8 cellular contexts compared by ENCODE assay signal in the genomic region with DNA sequence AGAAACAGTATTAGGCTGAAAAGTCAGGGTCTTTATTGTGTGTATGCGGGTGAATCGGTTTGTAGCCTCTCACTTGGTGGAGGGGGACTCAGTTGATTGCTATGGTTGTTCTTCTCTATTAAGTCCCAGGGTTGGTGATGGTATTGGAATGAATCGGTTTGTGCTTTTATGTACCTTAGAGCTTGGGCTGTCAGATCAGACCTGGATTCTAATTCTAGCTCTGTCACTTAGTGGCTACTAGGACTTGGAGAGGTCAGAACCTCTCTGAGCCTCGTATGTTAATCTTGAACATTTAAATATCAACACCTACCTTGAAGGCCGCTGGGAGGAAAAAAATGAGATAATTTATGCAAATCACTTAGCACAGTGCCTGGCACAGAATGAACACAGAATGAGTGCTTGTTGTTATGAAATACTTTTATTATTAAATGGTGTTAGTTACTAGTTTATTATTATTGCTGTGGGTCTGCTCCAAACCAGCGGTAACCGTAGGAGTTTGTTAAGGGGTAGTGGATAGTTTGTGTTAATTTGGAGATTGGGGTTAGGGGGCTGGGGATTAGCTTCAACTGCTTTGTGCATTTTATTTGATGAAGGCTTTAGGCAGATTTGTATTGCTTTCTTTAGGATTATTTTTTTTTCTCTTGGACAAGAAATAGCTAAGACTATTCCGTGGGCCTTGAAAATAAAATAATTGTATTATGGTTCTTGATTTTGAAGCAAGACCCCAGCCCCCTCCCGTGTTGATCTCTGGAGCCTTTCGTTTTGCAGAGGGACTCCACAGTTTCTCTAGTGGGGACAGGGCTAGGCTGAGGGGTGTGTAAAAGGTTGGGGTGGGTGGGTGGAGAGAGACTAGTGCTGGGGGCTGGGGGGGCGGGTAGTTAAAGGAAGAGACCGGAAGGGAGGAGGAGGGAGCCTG. TPM values are rescaled to one million over a fixed set of nuclear protein-coding genes. Genes with fewer than 3 reads are reported as not detected.
DNase-seq lines count a peak whose midpoint lies in the region; ATAC-seq, FAIRE-seq and TF ChIP-seq lines count a peak whose summit lies in the region.

No MANE protein-coding gene starts in this region.

- H2BK20ac ChIP-seq in H1 (ENCODE audit: low read length): 0 out of 2 replicates have a peak overlapping the region, but pooled peaks have one; percentile 34

- peak overlapping the region; percentile 85 for H3K4me2 ChIP-seq in PC-3 (ENCODE audit: low read length)
- H3K4me2 ChIP-seq in H1 (ENCODE audit: insufficient read depth in 1 of 2, low read depth in 2 of 2, low read length in 2 of 2): peak overlapping the region; percentile 84 to 93
- peak overlapping the region; percentile 98 for H3K4me2 ChIP-seq in parathyroid adenoma (ENCODE audit: low read length)

- H3K36me3 ChIP-seq in PC-3 (ENCODE audit: low read depth, low read length) (no peaks in the 10 kb centered on the region), H1 (ENCODE audit: control insufficient read depth in 2 of 4, insufficient read depth in 4 of 4, low read length in 3 of 4) (no peaks in the 10 kb centered on the region), parathyroid adenoma (ENCODE audit: control insufficient read depth, insufficient read depth, low read length) (no peaks in the 10 kb centered on the region)

- H3K9me2 ChIP-seq in PC-3 (replicated peaks; ENCODE audit: low read length): no peaks in the 10 kb centered on the region

- CTCF ChIA-PET in PC-3 (lab: Charles Lee): no interaction called here
- CTCF ChIA-PET in H1 (lab: Charles Lee; ENCODE audit: partially characterized antibody): interaction anchor here (0.6 to 5.9 kb wide), 10 partner anchors 8 to 282 kb away, joined by 3 to 44 read pairs (median 6); partner anchors contain the start of gene WRAP53

- TF ChIP-seq RAD21 in H1 (IDR thresholded peaks at IDR 0.05 in 1 of 2, conservative IDR thresholded peaks at IDR 0.05 in 1 of 2; ENCODE audit: low read depth in 2 of 2, low read length in 2 of 2): no peak

- H4K91ac ChIP-seq in H1 (replicated peaks; ENCODE audit: insufficient read length, low read length): no peak overlapping the region

- H3K18ac ChIP-seq in H1 (ENCODE audit: extremely low read depth, low read length): no peak overlapping the region

- H3F3A ChIP-seq in PC-3 (ENCODE audit: low read length, unreplicated experiment): no peaks in the 10 kb centered on the region

- peak overlapping the region; percentile 11; the same call in 1 of the 2 replicates for H2BK5ac ChIP-seq in H1 (ENCODE audit: low read depth, low read length)

- TF ChIP-seq CTCF in PC-3 (conservative IDR thresholded peaks at IDR 0.05; ENCODE audit: low read depth, low read length) (no peak), H1 (IDR thresholded peaks at IDR 0.05; ENCODE audit: control extremely low read depth in 1 of 3, insufficient read depth in 1 of 3, low read depth in 1 of 3, low read length in 3 of 3) (no peak), parathyroid adenoma (IDR thresholded peaks at IDR 0.05) (no peak)

- no TSS peak for BruUV-seq in PC-3 (replicated peaks; lab: Mats Ljungman, UMichigan)

- no peaks in the 10 kb centered on the region for H3K79me1 ChIP-seq in H1 (ENCODE audit: low read depth, low read length)

- POLR2A ChIA-PET in PC-3 (lab: Charles Lee; ENCODE audit: unreplicated experiment): no interaction called here
- POLR2A ChIA-PET in H1 (lab: Charles Lee; ENCODE audit: partially characterized antibody): interaction anchor here (0.6 to 5.2 kb wide), 16 partner anchors 7 to 498 kb away, joined by 3 to 34 read pairs (median 4); partner anchors contain the start of genes DNAH2, MPDU1, NAA38 and TMEM88

- H4K20me1 ChIP-seq in PC-3 (ENCODE audit: low read length): no peaks in the 10 kb centered on the region
- H4K20me1 ChIP-seq in H1 (replicated peaks in 1 of 2; ENCODE audit: control insufficient read depth in 1 of 2, insufficient read depth in 2 of 2, low read length in 2 of 2): peaks cover 3 to 31% of the 10 kb centered on the region in 2 experiments

- ATAC-seq in PC-3: no peak
- ATAC-seq in GM18870 (IDR thresholded peaks at IDR 0.05; ENCODE audit: unreplicated experiment): no peak
- no peak for ATAC-seq in HG03108 (IDR thresholded peaks at IDR 0.05; ENCODE audit: unreplicated experiment)

- intact Hi-C loops in PC-3 (cut with micrococcal nuclease): no loop called here

- H3K4me3 ChIP-seq in PC-3 (ENCODE audit: low read length) (peak overlapping the region; percentile 83), H1 (ENCODE audit: extremely low read depth in 1 of 4, insufficient read depth in 2 of 4, low read depth in 3 of 4, low read length in 4 of 4) (peak overlapping the region; percentile 21 to 77 (median 34); a peak in 7 of 8 replicates), parathyroid adenoma (ENCODE audit: low read depth, low read length) (peak overlapping the region; percentile 96)

- H3K9ac ChIP-seq in PC-3 (ENCODE audit: low read length): peak overlapping the region; percentile 75; the same call in 1 of the 2 replicates
- no peak overlapping the region; a peak in 1 of 7 replicates for H3K9ac ChIP-seq in H1 (replicated peaks in 1 of 4; ENCODE audit: extremely low read depth in 1 of 4, low read depth in 3 of 4, low read length in 3 of 4)
- no peak overlapping the region for H3K9ac ChIP-seq in parathyroid adenoma

- H2AK5ac ChIP-seq in H1 (ENCODE audit: low read depth, low read length): no peak overlapping the region

- no peaks in the 10 kb centered on the region for H3K27me3 ChIP-seq in PC-3 (ENCODE audit: low read length)
- peaks cover 21 to 50% (median 47%) of the 10 kb centered on the region in 4 experiments for H3K27me3 ChIP-seq in H1 (replicated peaks in 1 of 4; ENCODE audit: control insufficient read depth in 3 of 4, extremely low read depth in 1 of 4, insufficient read depth in 3 of 4, low read length in 3 of 4)
- no peaks in the 10 kb centered on the region for H3K27me3 ChIP-seq in parathyroid adenoma (ENCODE audit: control insufficient read depth, insufficient read depth, low read length)

- H3K4ac ChIP-seq in H1 (replicated peaks; ENCODE audit: insufficient read length, low read depth, low read length): no peak overlapping the region

- peak overlapping the region; percentile 73 for H2AFZ ChIP-seq in PC-3 (ENCODE audit: low read length)
- H2AFZ ChIP-seq in H1 (ENCODE audit: low read length): no peak overlapping the region
- H2AFZ ChIP-seq in parathyroid adenoma: no peak overlapping the region

- H3K4me1 ChIP-seq in PC-3 (ENCODE audit: insufficient read depth, low read length) (peaks cover 39% of the 10 kb centered on the region), H1 (replicated peaks in 1 of 4; ENCODE audit: control insufficient read depth in 3 of 4, insufficient read depth in 4 of 4, low read length in 3 of 4) (peaks cover 10 to 32% (median 22%) of the 10 kb centered on the region in 4 experiments), parathyroid adenoma (peaks cover 31% of the 10 kb centered on the region)

- no peak overlapping the region for H3K56ac ChIP-seq in H1 (replicated peaks; ENCODE audit: insufficient read length, low read depth, low read length)

- H3K23ac ChIP-seq in H1 (ENCODE audit: insufficient read length): no peak overlapping the region

- no peak overlapping the region for H3K14ac ChIP-seq in H1 (ENCODE audit: insufficient read length)

- no peak overlapping the region for H4K8ac ChIP-seq in H1 (ENCODE audit: extremely low read depth, insufficient read depth, low read length)

- H2BK15ac ChIP-seq in H1 (ENCODE audit: low read length): no peak overlapping the region

- H3K9me3 ChIP-seq in PC-3 (ENCODE audit: low read length) (no peaks in the 10 kb centered on the region), H1 (ENCODE audit: insufficient read depth in 2 of 2, low read depth in 1 of 2, low read length in 1 of 2) (no peaks in the 10 kb centered on the region), parathyroid adenoma (ENCODE audit: control insufficient read depth, low read length) (no peaks in the 10 kb centered on the region)

- no peak overlapping the region for H4K5ac ChIP-seq in H1 (ENCODE audit: insufficient read length, low read depth, low read length)

- H2BK120ac ChIP-seq in H1 (replicated peaks; ENCODE audit: low read depth, low read length): no peak overlapping the region

- TF ChIP-seq EP300 in H1 (IDR thresholded peaks at IDR 0.05; ENCODE audit: borderline replicate concordance in 1 of 2, low read depth in 2 of 2, low read length in 2 of 2): no peak

- 5% methylated on average over 10 of the region's 12 CpGs; no CpG with 5 or more reads in 1 of the 2 experiments for WGBS in H1 (ENCODE audit: extremely low coverage in 1 of 2, insufficient coverage in 1 of 2, insufficient read length in 1 of 2, insufficient replicate concordance in 2 of 2, low coverage in 1 of 2, low lambda C conversion rate in 2 of 2, missing lambda C conversion rate in 1 of 2), 2 experiments

- H3K27ac ChIP-seq in PC-3 (ENCODE audit: low read length) (peak overlapping the region; percentile 32; the same call in 1 of the 2 replicates), H1 (ENCODE audit: low read depth, low read length) (no peak overlapping the region), parathyroid adenoma (peak overlapping the region; percentile 99)

- TF ChIP-seq POLR2A in H1 (IDR thresholded peaks at IDR 0.05; ENCODE audit: control extremely low read depth in 1 of 2, low read depth in 2 of 2, low read length in 2 of 2): no peak

- peaks cover 36% of the 10 kb centered on the region for H3K23me2 ChIP-seq in H1 (ENCODE audit: low read depth, low read length)

- DNase-seq in NCI-H1105 treated with DMSO at 0.1 percent for 48 hours (lab: John Stamatoyannopoulos, UW) (peak; percentile 41), NCI-H1105 (lab: John Stamatoyannopoulos, UW) (no peak), PC-3 (no peak), H1 (ENCODE audit: low read depth in 1 of 2, low spot score in 2 of 2) (no peak), NCI-H2107 (lab: John Stamatoyannopoulos, UW) (no peak)

- no peak overlapping the region for H2BK12ac ChIP-seq in H1 (ENCODE audit: low read depth, low read length)

- H3K79me2 ChIP-seq in PC-3 (ENCODE audit: low read length) (peaks cover 22% of the 10 kb centered on the region), H1 (ENCODE audit: control insufficient read depth in 1 of 2, insufficient read depth in 2 of 2, low read length in 2 of 2) (no peaks in the 10 kb centered on the region), parathyroid adenoma (peaks cover 9% of the 10 kb centered on the region)

- FAIRE-seq in H1 (lab: Jason Lieb, UNC): no peak

RNA-seq across cellular contexts. Expression of gene KDM6B, which starts 3.6 kb away (rescaled TPM):
- 3.2 and 158 TPM in 2 replicates for total RNA-seq in PC-3 (2014; rRNA removed)
- total RNA-seq in H1 (2021; fragmentation: NEBNext Ultra II Directional; extraction: Animal tissue kit (Norgen Biotek cat#: 25700)): 3.4 and 3.7 TPM in 2 replicates
- 0.48 and 0.80 TPM in 2 replicates for polyA plus RNA-seq in H1 (2011; rRNA removed)
- polyA plus RNA-seq in H1 (2011; cell fraction: cytosol; rRNA removed): 0.39 TPM
- 2.0 TPM for polyA plus RNA-seq in H1 (2011; cell fraction: nucleus; rRNA removed)
- 3.7 to 5.8 TPM (median 5.1 TPM) in 4 replicates for polyA plus RNA-seq in H1 (2012, experiment 1 of 2)
- polyA plus RNA-seq in H1 (2012, experiment 2 of 2): 3.0 TPM
- 1.2 TPM for polyA plus RNA-seq in H1 (2013, experiment 1 of 2)
- 1.2 TPM for polyA plus RNA-seq in H1 (2013, experiment 2 of 2)
- polyA minus RNA-seq in H1 (2011; rRNA and poly(A)+ RNA removed): 1.8 and 2.0 TPM in 2 replicates
- 2.1 TPM for polyA minus RNA-seq in H1 (2011; cell fraction: cytosol; rRNA and poly(A)+ RNA removed)
- 8.7 TPM for polyA minus RNA-seq in H1 (2011; cell fraction: nucleus; rRNA and poly(A)+ RNA removed)

RNA-seq across cellular contexts. Expression of gene TMEM88, which starts 17.2 kb away (rescaled TPM):
- 1.5 TPM in 1 of 2 replicates, not detected in the other for total RNA-seq in PC-3 (2014; rRNA removed)
- 0.69 TPM in 1 of 2 replicates, not detected in the other for total RNA-seq in H1 (2021; fragmentation: NEBNext Ultra II Directional; extraction: Animal tissue kit (Norgen Biotek cat#: 25700))
- polyA plus RNA-seq in H1 (2011; rRNA removed): 8.8 and 11.6 TPM in 2 replicates
- polyA plus RNA-seq in H1 (2011; cell fraction: cytosol; rRNA removed): 4.2 TPM
- 6.0 TPM for polyA plus RNA-seq in H1 (2011; cell fraction: nucleus; rRNA removed)
- 2.9 to 6.2 TPM (median 4.0 TPM) in 4 replicates for polyA plus RNA-seq in H1 (2012, experiment 1 of 2)
- 5.3 TPM for polyA plus RNA-seq in H1 (2012, experiment 2 of 2)
- polyA plus RNA-seq in H1 (2013, experiment 1 of 2): 1.1 TPM
- polyA plus RNA-seq in H1 (2013, experiment 2 of 2): 1.3 TPM
- polyA minus RNA-seq in H1 (2011; rRNA and poly(A)+ RNA removed): 0.37 and 0.91 TPM in 2 replicates
- polyA minus RNA-seq in H1 (2011; cell fraction: cytosol; rRNA and poly(A)+ RNA removed): not detected
- 2.1 TPM for polyA minus RNA-seq in H1 (2011; cell fraction: nucleus; rRNA and poly(A)+ RNA removed)

RNA-seq across cellular contexts. Expression of gene NAA38, which starts 19.7 kb away (rescaled TPM):
- total RNA-seq in PC-3 (2014; rRNA removed): 403 and 409 TPM in 2 replicates
- total RNA-seq in H1 (2021; fragmentation: NEBNext Ultra II Directional; extraction: Animal tissue kit (Norgen Biotek cat#: 25700)): 27.0 and 30.2 TPM in 2 replicates
- polyA plus RNA-seq in H1 (2011; rRNA removed): 109 and 116 TPM in 2 replicates
- 69.8 TPM for polyA plus RNA-seq in H1 (2011; cell fraction: cytosol; rRNA removed)
- polyA plus RNA-seq in H1 (2011; cell fraction: nucleus; rRNA removed): 69.1 TPM
- polyA plus RNA-seq in H1 (2012, experiment 1 of 2): 37.0 to 54.9 TPM (median 48.8 TPM) in 4 replicates
- 49.4 TPM for polyA plus RNA-seq in H1 (2012, experiment 2 of 2)
- 62.5 TPM for polyA plus RNA-seq in H1 (2013, experiment 1 of 2)
- 54.4 TPM for polyA plus RNA-seq in H1 (2013, experiment 2 of 2)
- 5.6 and 11.4 TPM in 2 replicates for polyA minus RNA-seq in H1 (2011; rRNA and poly(A)+ RNA removed)
- polyA minus RNA-seq in H1 (2011; cell fraction: cytosol; rRNA and poly(A)+ RNA removed): 93.6 TPM
- 26.3 TPM for polyA minus RNA-seq in H1 (2011; cell fraction: nucleus; rRNA and poly(A)+ RNA removed)

RNA-seq across cellular contexts. Expression of gene CYB5D1, which starts 20.2 kb away (rescaled TPM):
- total RNA-seq in PC-3 (2014; rRNA removed): 16.7 and 23.1 TPM in 2 replicates
- 15.5 and 18.0 TPM in 2 replicates for total RNA-seq in H1 (2021; fragmentation: NEBNext Ultra II Directional; extraction: Animal tissue kit (Norgen Biotek cat#: 25700))
- polyA plus RNA-seq in H1 (2011; rRNA removed): 11.0 and 13.5 TPM in 2 replicates
- polyA plus RNA-seq in H1 (2011; cell fraction: cytosol; rRNA removed): 14.5 TPM
- polyA plus RNA-seq in H1 (2011; cell fraction: nucleus; rRNA removed): 11.9 TPM
- polyA plus RNA-seq in H1 (2012, experiment 1 of 2): 13.6 to 15.2 TPM (median 14.3 TPM) in 4 replicates
- polyA plus RNA-seq in H1 (2012, experiment 2 of 2): 1.9 TPM
- polyA plus RNA-seq in H1 (2013, experiment 1 of 2): 9.2 TPM
- polyA plus RNA-seq in H1 (2013, experiment 2 of 2): 10.4 TPM
- polyA minus RNA-seq in H1 (2011; rRNA and poly(A)+ RNA removed): 10.8 and 16.3 TPM in 2 replicates
- 5.7 TPM for polyA minus RNA-seq in H1 (2011; cell fraction: cytosol; rRNA and poly(A)+ RNA removed)
- polyA minus RNA-seq in H1 (2011; cell fraction: nucleus; rRNA and poly(A)+ RNA removed): 10.8 TPM

RNA-seq across cellular contexts. Expression of gene CHD3, which starts 51.0 kb away (rescaled TPM):
- 102 and 151 TPM in 2 replicates for total RNA-seq in PC-3 (2014; rRNA removed)
- 12.9 and 14.2 TPM in 2 replicates for total RNA-seq in H1 (2021; fragmentation: NEBNext Ultra II Directional; extraction: Animal tissue kit (Norgen Biotek cat#: 25700))
- 12.3 and 18.3 TPM in 2 replicates for polyA plus RNA-seq in H1 (2011; rRNA removed)
- 12.4 TPM for polyA plus RNA-seq in H1 (2011; cell fraction: cytosol; rRNA removed)
- 45.8 TPM for polyA plus RNA-seq in H1 (2011; cell fraction: nucleus; rRNA removed)
- 20.4 to 31.7 TPM (median 27.8 TPM) in 4 replicates for polyA plus RNA-seq in H1 (2012, experiment 1 of 2)
- 4.9 TPM for polyA plus RNA-seq in H1 (2012, experiment 2 of 2)
- 12.0 TPM for polyA plus RNA-seq in H1 (2013, experiment 1 of 2)
- 11.8 TPM for polyA plus RNA-seq in H1 (2013, experiment 2 of 2)
- polyA minus RNA-seq in H1 (2011; rRNA and poly(A)+ RNA removed): 17.4 and 27.2 TPM in 2 replicates
- polyA minus RNA-seq in H1 (2011; cell fraction: cytosol; rRNA and poly(A)+ RNA removed): 16.4 TPM
- polyA minus RNA-seq in H1 (2011; cell fraction: nucleus; rRNA and poly(A)+ RNA removed): 16.2 TPM

Comparison
In these comparisons a context has a peak if more than half of its experiments do, and no peak if none do; other contexts are left out.
1. H3K4me3 ChIP-seq: peak in every context shown above with its lines; median percentile 96 in parathyroid adenoma; 83 in PC-3; 34 in H1.
2. RNA of gene NAA38, which starts 19.7 kb away (total RNA-seq): 403 to 409 TPM in PC-3; 27.0 to 30.2 TPM in H1; every median in the first group is over 10 times any median in the second.
3. Peak in every context shown above with its lines, with median percentiles within 50 percentile points of each other: H3K4me2 ChIP-seq.